In genomic region chr10:133273534-133274143, GRCh38 we compare ENCODE assay signal across 20 cellular contexts. TPM values are rescaled to one million over a fixed set of nuclear protein-coding genes. Genes with fewer than 3 reads are reported as not detected.
"Had no signal": no experiment of that assay in that cellular context is flagged by ENCODE, and none has a peak within 500 bp of the region (broad histone marks: within the 10 kb centered on the region; RNA-seq: fewer than 3 reads in every experiment).

No MANE protein-coding gene starts in this region.

- H3K4me3 Mint-ChIP-seq: activated naive CD8-positive, alpha-beta T cell had no signal

- H3K27me3 Mint-ChIP-seq: activated naive CD8-positive, alpha-beta T cell had no signal

- H3K4me3 ChIP-seq: cardiac muscle cell, tibial artery had no signal

- H3K36me3 ChIP-seq: cardiac muscle cell had no signal

- H3K79me2 ChIP-seq: parathyroid adenoma had no signal

- H3K9ac ChIP-seq: parathyroid adenoma had no signal

- DNase-seq: activated CD4-positive, alpha-beta T cell treated with anti-CD3 and anti-CD28 coated beads, Interleukin-2, amount 50 U/mL, for 4 hours; amygdala; foreskin melanocyte; hypothalamus; islet precursor cell; left ventricle myocardium superior; stimulated activated CD8-positive, alpha-beta memory T cell treated with anti-CD3 and anti-CD28 coated beads, Interleukin-4, amount 100 ng/mL, for 48 hours; stimulated activated naive CD4-positive, alpha-beta T cell treated with Interleukin-2 at 50 U/mL for 16 hours; substantia nigra; tibial artery had no signal

- H2AFZ ChIP-seq: parathyroid adenoma had no signal

- H3K27ac Mint-ChIP-seq: activated naive CD8-positive, alpha-beta T cell had no signal

- ATAC-seq: left ventricle myocardium superior, sciatic nerve had no signal

- H3K9me3 ChIP-seq: tibial artery had no signal

- H3K36me3 Mint-ChIP-seq: activated naive CD8-positive, alpha-beta T cell had no signal

- H3K27ac ChIP-seq: cardiac muscle cell, parathyroid adenoma, tibial artery had no signal

RNA-seq across cellular contexts. Expression of gene VENTX, which starts 36.0 kb away (rescaled TPM):
- total RNA-seq: activated CD8-positive, alpha-beta memory T cell treated with anti-CD3 and anti-CD28 coated beads for 36 hours; cardiac muscle cell; dermis microvascular lymphatic vessel endothelial cell; fibroblast of lung; T-helper 2 cell treated with Interferon-gamma antibody and Interleukin-4, amounts not matched to agents 100 ng/mL and 5 ng/mL, for 36 hours; urinary bladder had no signal
- polyA plus RNA-seq: cardiac muscle cell, fibroblast of lung had no signal

RNA-seq across cellular contexts. Expression of gene UTF1, which starts 43.6 kb away (rescaled TPM):
- total RNA-seq: activated CD8-positive, alpha-beta memory T cell treated with anti-CD3 and anti-CD28 coated beads for 36 hours; cardiac muscle cell; dermis microvascular lymphatic vessel endothelial cell; fibroblast of lung; left ventricle myocardium superior; mononuclear cell; sciatic nerve; T-helper 2 cell treated with Interferon-gamma antibody and Interleukin-4, amounts not matched to agents 100 ng/mL and 5 ng/mL, for 36 hours; urinary bladder had no signal
- polyA plus RNA-seq: cardiac muscle cell, fibroblast of lung, urinary bladder had no signal
